ENCODE assay signal across 11 cellular contexts in genomic region chr9:77864096-77864889, GRCh38.
DNase-seq lines count a peak whose midpoint lies in the region; ATAC-seq and TF ChIP-seq lines count a peak whose summit lies in the region.
"Had no signal": no experiment of that assay in that cellular context is flagged by ENCODE, and none has a peak within 500 bp of the region (broad histone marks: within the 10 kb centered on the region; RNA-seq: fewer than 3 reads in every experiment).

No MANE protein-coding gene starts in this region.

- H3K4me3 ChIP-seq in right atrium auricular region: no peak overlapping the region
- no peak overlapping the region for H3K4me3 ChIP-seq in upper lobe of right lung

- H3K4me1 Mint-ChIP-seq in activated naive CD4-positive, alpha-beta T cell treated with anti-CD3 and anti-CD28 coated beads for 36 hours (ENCODE audit: low read depth): peaks cover 10% of the 10 kb centered on the region

- H3K27me3 ChIP-seq in right atrium auricular region (no peaks in the 10 kb centered on the region), upper lobe of right lung (no peaks in the 10 kb centered on the region)

- H3K36me3 Mint-ChIP-seq in activated naive CD4-positive, alpha-beta T cell treated with anti-CD3 and anti-CD28 coated beads for 36 hours (ENCODE audit: low read depth): peaks cover 50% of the 10 kb centered on the region

- TF ChIP-seq CTCF in right atrium auricular region (IDR thresholded peaks at IDR 0.05) (no peak), upper lobe of right lung (IDR thresholded peaks at IDR 0.05) (peak; percentile 6)

- H3K27ac ChIP-seq in right atrium auricular region (no peak overlapping the region), upper lobe of right lung (no peak overlapping the region)

- ATAC-seq in Right ventricle myocardium superior (ENCODE audit: poor library complexity) (peak; percentile 58), left cardiac atrium (peak; percentile 30 to 58), upper lobe of right lung (peak; percentile 93), HG02885 (IDR thresholded peaks at IDR 0.05; ENCODE audit: poor library complexity, unreplicated experiment) (no peak)

- DNase-seq in Right ventricle myocardium superior: no peak
- no peak for DNase-seq in right atrium auricular region (ENCODE audit: low spot score)
- peak; percentile 23 for DNase-seq in RPMI7951 (ENCODE audit: low read depth)
- no peak for DNase-seq in left cardiac atrium
- DNase-seq in upper lobe of right lung: no peak
- DNase-seq in hepatic stellate cell (ENCODE audit: low spot score): no peak
- no peak for DNase-seq in activated naive CD4-positive, alpha-beta T cell treated with anti-CD3 and anti-CD28 coated beads for 36 hours
- DNase-seq: caudate nucleus; NCI-H524; stimulated activated CD4-positive, alpha-beta T cell treated with anti-CD3 and anti-CD28 coated beads, Interleukin-12 subunit alpha, Interleukin-12 subunit beta, amount 100 ng/mL, for 4 hours had no signal

- intact Hi-C loops in Right ventricle myocardium superior (cut with DNase I) (no loop called here), left cardiac atrium (cut with DNase I) (no loop called here), upper lobe of right lung (cut with DNase I) (no loop called here)
- intact Hi-C loops in activated naive CD4-positive, alpha-beta T cell treated with anti-CD3 and anti-CD28 coated beads for 36 hours (cut with micrococcal nuclease): no loop called here

- no peak overlapping the region for H3K4me3 Mint-ChIP-seq in activated naive CD4-positive, alpha-beta T cell treated with anti-CD3 and anti-CD28 coated beads for 36 hours

- H3K27ac Mint-ChIP-seq in activated naive CD4-positive, alpha-beta T cell treated with anti-CD3 and anti-CD28 coated beads for 36 hours: no peak overlapping the region

- H3K9me3 ChIP-seq in right atrium auricular region (no peaks in the 10 kb centered on the region), upper lobe of right lung (no peaks in the 10 kb centered on the region)

- CTCF ChIA-PET in activated naive CD4-positive, alpha-beta T cell treated with anti-CD3 and anti-CD28 coated beads for 36 hours (lab: Charles Lee): interaction anchor here (0.6 to 2.2 kb wide), 2 partner anchors 37 to 171 kb away, joined by 4 to 9 read pairs; no protein-coding TSS in a partner anchor

- no peaks in the 10 kb centered on the region for H3K4me1 ChIP-seq in right atrium auricular region
- no peaks in the 10 kb centered on the region for H3K4me1 ChIP-seq in upper lobe of right lung

- H3K9me3 Mint-ChIP-seq in activated naive CD4-positive, alpha-beta T cell treated with anti-CD3 and anti-CD28 coated beads for 36 hours: peaks cover 24% of the 10 kb centered on the region

- no peaks in the 10 kb centered on the region for H3K27me3 Mint-ChIP-seq in activated naive CD4-positive, alpha-beta T cell treated with anti-CD3 and anti-CD28 coated beads for 36 hours (ENCODE audit: low read depth)

- H3K36me3 ChIP-seq in right atrium auricular region (no peaks in the 10 kb centered on the region), upper lobe of right lung (peaks cover 4% of the 10 kb centered on the region)
